ENCODE assay signal across 19 cellular contexts in the genomic region with DNA sequence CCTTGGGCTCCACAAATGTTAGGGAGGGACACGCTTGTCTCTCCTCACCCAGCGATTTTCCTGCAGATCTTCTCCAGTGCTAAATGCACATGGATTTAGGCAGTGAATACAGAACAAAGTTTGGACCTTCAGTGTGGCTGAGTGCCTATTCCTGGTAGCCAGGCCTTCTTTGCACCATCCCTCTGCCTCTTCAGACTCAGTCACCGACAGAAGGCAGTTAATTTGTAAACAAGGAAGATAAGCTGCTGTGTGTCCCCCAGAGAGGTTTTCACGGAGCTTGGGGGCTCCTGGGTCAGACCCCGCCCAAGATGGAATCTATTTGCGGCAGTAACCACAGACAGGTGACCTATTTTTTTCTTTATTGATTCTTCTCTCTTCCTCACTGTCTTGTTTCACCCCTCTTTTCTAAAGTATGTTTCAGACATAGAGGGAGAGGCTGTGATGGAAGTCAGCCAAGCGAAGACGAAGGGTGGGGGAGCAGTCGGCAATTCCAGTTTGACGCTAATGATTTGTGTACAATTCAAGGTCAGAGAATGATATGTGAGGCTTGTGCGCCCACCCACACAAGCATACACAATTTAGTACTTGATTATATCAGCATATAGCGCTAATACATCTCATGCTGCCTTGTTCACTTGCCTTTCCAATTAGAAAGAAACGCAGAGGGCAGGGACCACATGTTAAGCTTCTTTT.
A peak's percentile ranks its signal among the peaks of the same experiment; 100 is the strongest.
DNase-seq lines count a peak whose midpoint lies in the region; ATAC-seq and TF ChIP-seq lines count a peak whose summit lies in the region.
"Had no signal": no experiment of that assay in that cellular context is flagged by ENCODE, and none has a peak within 500 bp of the region (broad histone marks: within the 10 kb centered on the region; RNA-seq: fewer than 3 reads in every experiment).

No MANE protein-coding gene starts in this region.

- no peak for ATAC-seq in HG03439 (IDR thresholded peaks at IDR 0.05; ENCODE audit: unreplicated experiment)
- ATAC-seq: GM12878 had no signal

- peak overlapping the region in 3 of 5 experiments; percentile 16 to 77 (median 68) for H3K4me3 Mint-ChIP-seq in brain

- H3K9me3 Mint-ChIP-seq in brain, result peaks cover 0 to 2% (median 0%) of the 10 kb centered on the region in 5 experiments

- peak; percentile 67 for DNase-seq in NCI-H1092 (lab: John Stamatoyannopoulos, UW)
- peak; percentile 63 for DNase-seq in NCI-H2081 treated with DMSO at 0.1 percent for 48 hours (lab: John Stamatoyannopoulos, UW)
- no peak for DNase-seq in retinal pigment epithelial cell (ENCODE audit: low read depth)
- no peak for DNase-seq in medulla oblongata (ENCODE audit: extremely low spot score)
- DNase-seq in GF-D8 (lab: John Stamatoyannopoulos, UW), result no peak
- DNase-seq: activated CD4-positive, alpha-beta T cell treated with anti-CD3 and anti-CD28 coated beads for 4 hours; Caco-2; MG63; NCI-H524; Peyer's patch; stimulated activated CD4-positive, alpha-beta T cell treated with anti-CD3 and anti-CD28 coated beads, Interleukin-4, amount 100 ng/mL, for 4 hours; stimulated activated CD8-positive, alpha-beta memory T cell treated with anti-CD3 and anti-CD28 coated beads, Interleukin-4, amount 100 ng/mL, for 48 hours; substantia nigra had no signal

- no peaks in the 10 kb centered on the region for H3K27me3 Mint-ChIP-seq in brain

- H3K4me1 Mint-ChIP-seq in brain, result peaks cover 42% of the 10 kb centered on the region

- H3K4me3 ChIP-seq in retinal pigment epithelial cell (ENCODE audit: low read length), result peak overlapping the region; percentile 9
- H3K4me3 ChIP-seq: ascending aorta, GM12878, MG63, ovary, Peyer's patch, skin epidermis had no signal

- TF ChIP-seq CTCF in brain (conservative IDR thresholded peaks at IDR 0.05) (no peak), retinal pigment epithelial cell (conservative IDR thresholded peaks at IDR 0.05; ENCODE audit: low read depth, low read length) (no peak)

- no peaks in the 10 kb centered on the region for H3K36me3 Mint-ChIP-seq in brain

- H3K27ac Mint-ChIP-seq in brain, result peak overlapping the region; percentile 69 to 92 (median 83)

Comparison
In these comparisons a context has a peak if more than half of its experiments do, and no peak if none do; other contexts are left out.
1. DNase-seq: peak in NCI-H1092 (single experiment) and NCI-H2081 treated with DMSO at 0.1 percent for 48 hours (single experiment); none in retinal pigment epithelial cell (single experiment), medulla oblongata (single experiment) and GF-D8 (single experiment).